Comparison of ENCODE assay signal across 9 cellular contexts in the genomic region with DNA sequence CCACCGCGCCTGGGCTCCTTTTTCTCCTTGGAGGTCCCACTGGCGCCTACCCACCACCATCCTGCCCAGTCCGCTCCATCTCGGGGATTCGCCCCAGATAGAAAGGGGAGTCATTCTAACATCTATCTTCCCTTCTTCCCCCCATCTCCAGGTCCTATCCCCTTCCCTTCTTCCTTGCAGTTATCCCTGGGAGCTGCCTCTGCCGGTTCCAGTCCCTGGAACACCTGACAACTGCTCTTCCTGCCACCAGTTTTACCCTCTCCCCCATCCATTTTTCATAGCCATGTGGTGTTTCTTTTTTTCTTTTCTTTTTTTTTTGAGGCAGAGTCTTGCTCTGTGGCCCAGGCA. TPM values are rescaled to one million over a fixed set of nuclear protein-coding genes. Genes with fewer than 3 reads are reported as not detected.
DNase-seq lines count a peak whose midpoint lies in the region; ATAC-seq, FAIRE-seq and TF ChIP-seq lines count a peak whose summit lies in the region.
"Had no signal": no experiment of that assay in that cellular context is flagged by ENCODE, and none has a peak within 500 bp of the region (broad histone marks: within the 10 kb centered on the region; RNA-seq: fewer than 3 reads in every experiment).

No MANE protein-coding gene starts in this region.

- H3K36me3 ChIP-seq in left lung, result no peaks in the 10 kb centered on the region

- peak; percentile 4 to 12 for TF ChIP-seq CTCF in left lung (IDR thresholded peaks at IDR 0.05)

- peaks cover 18% of the 10 kb centered on the region for H3K4me1 Mint-ChIP-seq in T-helper 17 cell
- H3K4me1 Mint-ChIP-seq in stimulated activated naive B cell treated with anti-CD40 and anti-IgM and Interleukin-4, amounts not matched to agents 10 μg/mL and 1 μg/mL and 100 μg/mL, for 72 hours, result peaks cover 15 to 20% of the 10 kb centered on the region in 2 donors

- no peak overlapping the region for H3K27ac ChIP-seq in left lung

- H3K27me3 ChIP-seq in left lung, result peaks cover 0 to 74% of the 10 kb centered on the region in 2 donors

- H3K9me3 Mint-ChIP-seq in stimulated activated naive B cell treated with anti-CD40 and anti-IgM and Interleukin-4, amounts not matched to agents 10 μg/mL and 1 μg/mL and 100 μg/mL, for 72 hours, result no peaks in the 10 kb centered on the region

- DNase-seq in DMS53 treated with DMSO at 0.1 percent for 48 hours (lab: John Stamatoyannopoulos, UW; ENCODE audit: unreplicated experiment) (peak; percentile 57), DMS53 (lab: John Stamatoyannopoulos, UW) (no peak), T-helper 17 cell (no peak), left lung (no peak), RCC 7860 (ENCODE audit: low spot score) (no peak), D341Med (ENCODE audit: low spot score) (no peak)
- DNase-seq in stimulated activated naive B cell treated with anti-CD40 and anti-IgM and Interleukin-4, amounts not matched to agents 10 μg/mL and 1 μg/mL and 100 μg/mL, for 72 hours, result no peak
- DNase-seq: activated CD4-positive, alpha-beta T cell treated with anti-CD3 and anti-CD28 coated beads for 1 hour had no signal

- intact Hi-C loops in left lung (cut with DNase I), result no loop called here

- peaks cover 12% of the 10 kb centered on the region for H3K36me3 Mint-ChIP-seq in T-helper 17 cell (ENCODE audit: low read depth)
- no peaks in the 10 kb centered on the region for H3K36me3 Mint-ChIP-seq in stimulated activated naive B cell treated with anti-CD40 and anti-IgM and Interleukin-4, amounts not matched to agents 10 μg/mL and 1 μg/mL and 100 μg/mL, for 72 hours

- H3K9me3 ChIP-seq in T-helper 17 cell (ENCODE audit: control insufficient read depth, low read length, poor library complexity, severe bottlenecking), result no peaks in the 10 kb centered on the region
- H3K9me3 ChIP-seq in left lung, result no peaks in the 10 kb centered on the region

- H3K4me3 ChIP-seq in left lung, result peak overlapping the region in 1 of 2 donors; percentile 33

- peaks cover 70% of the 10 kb centered on the region for H3K27me3 Mint-ChIP-seq in T-helper 17 cell
- H3K27me3 Mint-ChIP-seq in stimulated activated naive B cell treated with anti-CD40 and anti-IgM and Interleukin-4, amounts not matched to agents 10 μg/mL and 1 μg/mL and 100 μg/mL, for 72 hours, result peaks cover 61 to 77% of the 10 kb centered on the region in 2 donors

- ATAC-seq in T-helper 17 cell (no peak), left lung (no peak), HG03378 (IDR thresholded peaks at IDR 0.05; ENCODE audit: unreplicated experiment) (no peak)
- ATAC-seq in stimulated activated naive B cell treated with anti-CD40 and anti-IgM and Interleukin-4, amounts not matched to agents 10 μg/mL and 1 μg/mL and 100 μg/mL, for 72 hours (replicated peaks), result no peak

- H3K4me1 ChIP-seq in left lung, result peaks cover 5 to 21% of the 10 kb centered on the region in 2 donors

- peak overlapping the region; percentile 83 for H3K4me3 Mint-ChIP-seq in T-helper 17 cell
- peak overlapping the region; percentile 80 to 84 for H3K4me3 Mint-ChIP-seq in stimulated activated naive B cell treated with anti-CD40 and anti-IgM and Interleukin-4, amounts not matched to agents 10 μg/mL and 1 μg/mL and 100 μg/mL, for 72 hours

- no peak for FAIRE-seq in RCC 7860 (lab: Jason Lieb, UNC)

- peak overlapping the region; percentile 37 for H3K27ac Mint-ChIP-seq in T-helper 17 cell
- no peak overlapping the region for H3K27ac Mint-ChIP-seq in stimulated activated naive B cell treated with anti-CD40 and anti-IgM and Interleukin-4, amounts not matched to agents 10 μg/mL and 1 μg/mL and 100 μg/mL, for 72 hours

RNA-seq across cellular contexts. Expression of a gene that starts 12.0 kb away (rescaled TPM):
- total RNA-seq in T-helper 17 cell (not detected), left lung (100 to 1,000 TPM in 1 of 2 donors, 10 to 100 TPM in 1; 64.8 to 116 TPM)

RNA-seq across cellular contexts. Expression of a gene that starts 48.3 kb away (rescaled TPM):
- total RNA-seq in T-helper 17 cell, result 1 to 10 TPM; 1.0 to 1.4 TPM
- 1 to 10 TPM; 1.8 to 6.4 TPM for total RNA-seq in left lung

Comparison
In these comparisons a context has a peak if more than half of its experiments do, and no peak if none do; other contexts are left out.
1. RNA of a gene that starts 12.0 kb away (total RNA-seq): 64.8 to 116 TPM in left lung; not detected in T-helper 17 cell; every median in the first group is over 10 times any median in the second.